Comparison of ENCODE assay signal across 28 cellular contexts in the genomic region with DNA sequence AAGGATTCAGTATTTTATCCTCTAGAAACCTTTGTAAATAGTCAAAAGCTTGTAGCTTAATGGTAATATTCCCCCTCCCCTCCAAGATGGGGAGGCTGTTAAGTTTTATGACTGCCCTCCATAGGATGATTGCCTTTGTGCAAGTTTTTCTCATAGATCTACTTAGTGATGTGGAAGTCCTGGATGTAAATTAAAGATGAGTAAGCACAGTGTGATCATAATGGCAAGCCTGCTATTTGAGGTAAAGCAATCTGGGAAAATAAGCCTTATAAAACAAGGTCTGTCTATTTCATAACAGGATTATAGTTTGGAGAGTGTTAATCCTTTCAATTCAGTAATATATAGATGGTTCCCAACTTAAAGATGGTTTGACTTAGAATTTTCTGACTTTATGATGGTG.
"Had no signal": no experiment of that assay in that cellular context is flagged by ENCODE, and none has a peak within 500 bp of the region (broad histone marks: within the 10 kb centered on the region; RNA-seq: fewer than 3 reads in every experiment).

No MANE protein-coding gene starts in this region.

- FAIRE-seq: frontal cortex, keratinocyte, pancreas had no signal

- H3K4me3 ChIP-seq: hepatocyte, pancreas, psoas muscle, right atrium auricular region, suprapubic skin, tibial artery had no signal

- DNase-seq: activated CD4-positive, alpha-beta memory T cell treated with anti-CD3 and anti-CD28 coated beads for 36 hours; activated CD4-positive, alpha-beta T cell treated with anti-CD3 and anti-CD28 coated beads, Interleukin-2, amount 10 ng/mL, durations not matched to agents 24 days and 14 days; activated CD4-positive, CD25-positive, alpha-beta regulatory T cell treated with anti-CD3 and anti-CD28 coated beads, Interleukin-2, amount 50 U/mL, for 72 hours; activated CD8-positive, alpha-beta memory T cell treated with anti-CD3 and anti-CD28 coated beads, Interleukin-2, amount 50 U/mL, for 48 hours; activated gamma-delta T cell; activated naive CD4-positive, alpha-beta T cell treated with anti-CD3 and anti-CD28 coated beads, Interleukin-2, amount 10 ng/mL, durations not matched to agents 7 days and 5 days; activated T-cell treated with anti-CD3 and anti-CD28 coated beads, Interleukin-2, amount 50 U/mL, for 24 hours; amniotic stem cell; caudate nucleus; endodermal cell; glutamatergic neuron; left colon; naive B cell; nephron progenitor cell; pancreas; psoas muscle; stimulated activated CD4-positive, alpha-beta T cell treated with anti-CD3 and anti-CD28 coated beads, Interleukin-15, amount 100 ng/mL, for 24 hours; stimulated activated CD4-positive, alpha-beta T cell treated with anti-CD3 and anti-CD28 coated beads, Interleukin-2, amount 100 ng/mL, for 24 hours; stimulated activated naive CD4-positive, alpha-beta T cell; T-helper 17 cell; T1000; tibial artery had no signal

- H3K27me3 ChIP-seq: hepatocyte, pancreas, right atrium auricular region, suprapubic skin, tibial artery had no signal

- H3K36me3 ChIP-seq: pancreas, right atrium auricular region, suprapubic skin, tibial artery had no signal

- H3K27ac ChIP-seq: epithelial cell of prostate, hepatocyte, pancreas, psoas muscle, right atrium auricular region, suprapubic skin, tibial artery had no signal

- H3K9me3 ChIP-seq: pancreas, psoas muscle, right atrium auricular region, suprapubic skin, tibial artery had no signal

- H3K4me1 ChIP-seq: pancreas, right atrium auricular region, suprapubic skin had no signal
